In genomic region chr4:85724801-85725548, GRCh38 we compare ENCODE assay signal across 9 cellular contexts.
DNase-seq lines count a peak whose midpoint lies in the region; ATAC-seq and TF ChIP-seq lines count a peak whose summit lies in the region.
"Had no signal": no experiment of that assay in that cellular context is flagged by ENCODE, and none has a peak within 500 bp of the region (broad histone marks: within the 10 kb centered on the region; RNA-seq: fewer than 3 reads in every experiment).

No MANE protein-coding gene starts in this region.

- TF ChIP-seq CTCF in DOHH2 (IDR thresholded peaks at IDR 0.05; ENCODE audit: low read depth, low read length, poor library complexity, severe bottlenecking), result no peak
- no peak for TF ChIP-seq CTCF in OCI-LY7 (conservative IDR thresholded peaks at IDR 0.05; ENCODE audit: low read length)
- no peak for TF ChIP-seq CTCF in PC-3 (conservative IDR thresholded peaks at IDR 0.05; ENCODE audit: low read depth, low read length)

- H3K4me3 ChIP-seq in DOHH2 (ENCODE audit: low read length), result peak overlapping the region; percentile 68
- peak overlapping the region; percentile 39 for H3K4me3 ChIP-seq in OCI-LY7 (ENCODE audit: low read depth, low read length, poor library complexity, severe bottlenecking)
- no peak overlapping the region for H3K4me3 ChIP-seq in PC-3 (ENCODE audit: low read length)

- H2AFZ ChIP-seq in OCI-LY7 (ENCODE audit: low read length), result peak overlapping the region; percentile 90
- no peak overlapping the region for H2AFZ ChIP-seq in PC-3 (ENCODE audit: low read length)

- H3K27me3 ChIP-seq in DOHH2 (ENCODE audit: control insufficient read depth, low read length) (no peaks in the 10 kb centered on the region), PC-3 (ENCODE audit: low read length) (no peaks in the 10 kb centered on the region)

- intact Hi-C loops in OCI-LY7 (cut with micrococcal nuclease; ENCODE audit: unreplicated experiment), result loop anchor here (1.0 kb wide), 1 partner anchor 23 kb away; no protein-coding TSS in a partner anchor
- intact Hi-C loops in PC-3 (cut with micrococcal nuclease), result no loop called here

- H3F3A ChIP-seq in DOHH2 (ENCODE audit: control insufficient read depth, insufficient read depth) (0 out of 2 replicates have a peak, but pooled peaks cover 2% of the 10 kb centered on the region), PC-3 (ENCODE audit: low read length, unreplicated experiment) (no peaks in the 10 kb centered on the region)

- no peak overlapping the region for H3K4me3 Mint-ChIP-seq in memory B cell

- no peak overlapping the region for H3K9ac ChIP-seq in PC-3 (ENCODE audit: low read length)

- H3K27me3 Mint-ChIP-seq in memory B cell, result no peaks in the 10 kb centered on the region

- H4K20me1 ChIP-seq in DOHH2 (ENCODE audit: control insufficient read depth, insufficient read depth, low read depth, low read length) (no peaks in the 10 kb centered on the region), OCI-LY7 (ENCODE audit: insufficient read depth, low read length) (no peaks in the 10 kb centered on the region), PC-3 (ENCODE audit: low read length) (no peaks in the 10 kb centered on the region)

- H3K4me2 ChIP-seq in DOHH2 (ENCODE audit: low read length), result peak overlapping the region; percentile 90
- H3K4me2 ChIP-seq in OCI-LY7 (ENCODE audit: low read length), result peak overlapping the region; percentile 66
- no peak overlapping the region for H3K4me2 ChIP-seq in PC-3 (ENCODE audit: low read length)

- CTCF ChIA-PET in OCI-LY7 (lab: Charles Lee; ENCODE audit: unreplicated experiment), result no interaction called here
- CTCF ChIA-PET in PC-3 (lab: Charles Lee), result no interaction called here

- H3K79me2 ChIP-seq in DOHH2 (ENCODE audit: control insufficient read depth, low read length) (no peaks in the 10 kb centered on the region), OCI-LY7 (ENCODE audit: insufficient read depth, low read depth, low read length) (no peaks in the 10 kb centered on the region), PC-3 (ENCODE audit: low read length) (no peaks in the 10 kb centered on the region)

- H3K9me2 ChIP-seq in DOHH2 (replicated peaks; ENCODE audit: control insufficient read depth, low read length), result no peaks in the 10 kb centered on the region
- no peaks in the 10 kb centered on the region for H3K9me2 ChIP-seq in OCI-LY7 (ENCODE audit: insufficient read depth, low read length)
- no peaks in the 10 kb centered on the region for H3K9me2 ChIP-seq in PC-3 (replicated peaks; ENCODE audit: low read length)

- H3K9me3 ChIP-seq in DOHH2 (ENCODE audit: control insufficient read depth, insufficient read depth, low read length), result no peaks in the 10 kb centered on the region
- H3K9me3 ChIP-seq in OCI-LY7 (ENCODE audit: low read length), result no peaks in the 10 kb centered on the region
- no peaks in the 10 kb centered on the region for H3K9me3 ChIP-seq in PC-3 (ENCODE audit: low read length)

- DNase-seq in OCI-LY7 (ENCODE audit: low spot score), result peak; percentile 49
- no peak for DNase-seq in memory B cell (ENCODE audit: low spot score in 2 of 2)
- DNase-seq in PC-3, result no peak
- DNase-seq in DMS 273 treated with DMSO at 0.1 percent for 48 hours (lab: John Stamatoyannopoulos, UW), result no peak
- no peak for DNase-seq in ACHN
- no peak for DNase-seq in HCEC 1CT
- DNase-seq: effector memory CD4-positive, alpha-beta T cell had no signal

- peaks cover 23% of the 10 kb centered on the region for H3K36me3 Mint-ChIP-seq in memory B cell

- peak; percentile 53 for ATAC-seq in GM21737 (IDR thresholded peaks at IDR 0.05; ENCODE audit: unreplicated experiment)
- ATAC-seq in memory B cell (ENCODE audit: low read depth), result peak; percentile 3
- no peak for ATAC-seq in PC-3

- peak overlapping the region; percentile 93 for H3K27ac Mint-ChIP-seq in memory B cell

- H3K27ac ChIP-seq in DOHH2 (ENCODE audit: low read depth, low read length) (peak overlapping the region; percentile 88), OCI-LY7 (ENCODE audit: low read depth, low read length, poor library complexity, severe bottlenecking) (peak overlapping the region; percentile 83), PC-3 (ENCODE audit: low read length) (no peak overlapping the region)

- H3K9me3 Mint-ChIP-seq in memory B cell, result no peaks in the 10 kb centered on the region

- POLR2A ChIA-PET in OCI-LY7 (lab: Charles Lee), result interaction anchor here (0.6 to 2.9 kb wide), 11 partner anchors 8 to 250 kb away, joined by 3 to 16 read pairs (median 5); partner anchors contain the start of gene ARHGAP24
- POLR2A ChIA-PET in PC-3 (lab: Charles Lee; ENCODE audit: unreplicated experiment), result no interaction called here

- H3K4me1 Mint-ChIP-seq in memory B cell, result peaks cover 25% of the 10 kb centered on the region

- in situ Hi-C loops in ACHN (cut with HindIII; ENCODE audit: low pct_ligation_motif_present, low pct_unique_long_range_greater_than_20kb, low sequenced_read_pairs), result no loop called here

- H3K4me1 ChIP-seq in DOHH2 (ENCODE audit: control insufficient read depth, low read length) (peaks cover 29% of the 10 kb centered on the region), OCI-LY7 (ENCODE audit: insufficient read depth, low read length, poor library complexity, severe bottlenecking) (peaks cover 24% of the 10 kb centered on the region), PC-3 (ENCODE audit: insufficient read depth, low read length) (no peaks in the 10 kb centered on the region; the same call in 1 of the 2 replicates)

- H3K36me3 ChIP-seq in DOHH2 (ENCODE audit: control insufficient read depth, low read length) (peaks cover 6% of the 10 kb centered on the region), OCI-LY7 (ENCODE audit: insufficient read depth, low read length) (no peaks in the 10 kb centered on the region), PC-3 (ENCODE audit: low read depth, low read length) (no peaks in the 10 kb centered on the region)

- BruUV-seq in OCI-LY7 (replicated peaks; lab: Mats Ljungman, UMichigan), result no TSS peak
- BruUV-seq in PC-3 (replicated peaks; lab: Mats Ljungman, UMichigan), result no TSS peak
